Comparison of ENCODE assay signal across 8 cellular contexts in the genomic region with DNA sequence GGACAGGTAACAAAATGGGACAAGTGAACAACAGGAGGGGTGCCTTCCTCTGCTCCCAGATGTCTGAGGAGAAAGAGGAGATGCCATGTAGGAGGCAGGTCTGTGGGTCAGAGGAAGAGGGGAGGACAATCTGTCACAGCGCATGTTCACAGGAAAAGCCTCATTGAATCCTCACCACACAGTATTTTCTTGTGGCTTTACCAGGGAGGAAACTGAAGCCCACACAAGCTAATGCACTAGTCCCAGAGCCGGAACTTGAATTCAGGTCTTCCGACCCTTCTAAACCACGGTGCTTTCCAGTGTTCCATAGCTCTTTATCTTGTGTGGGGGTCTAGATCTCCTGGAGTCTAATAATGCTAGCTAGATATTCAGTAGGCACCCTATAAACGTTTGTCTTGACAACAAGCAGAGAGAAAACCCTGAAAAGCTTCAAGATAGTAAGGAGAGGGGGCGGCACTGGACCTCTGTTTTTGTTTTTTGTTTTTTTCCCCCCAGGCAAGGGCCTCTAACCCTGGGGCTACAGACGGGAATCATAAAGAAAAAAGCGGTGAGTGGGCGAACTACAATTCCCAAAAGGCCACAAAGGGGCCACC. TPM values are rescaled to one million over a fixed set of nuclear protein-coding genes. Genes with fewer than 3 reads are reported as not detected.
DNase-seq lines count a peak whose midpoint lies in the region; ATAC-seq and TF ChIP-seq lines count a peak whose summit lies in the region.

No MANE protein-coding gene starts in this region.

- H3K27ac Mint-ChIP-seq in activated naive CD4-positive, alpha-beta T cell treated with anti-CD3 and anti-CD28 coated beads, Interleukin-2, amount 50 U/mL, for 72 hours, result peak overlapping the region; percentile 97 to 99

- ATAC-seq in GM18909 (IDR thresholded peaks at IDR 0.05; ENCODE audit: poor library complexity, unreplicated experiment) (peak; percentile 11), HG02970 (IDR thresholded peaks at IDR 0.05; ENCODE audit: low FRiP score, unreplicated experiment) (no peak)
- peak; percentile 19 to 42 for ATAC-seq in activated naive CD4-positive, alpha-beta T cell treated with anti-CD3 and anti-CD28 coated beads, Interleukin-2, amount 50 U/mL, for 72 hours

- H3K27me3 ChIP-seq in HL-60 (ENCODE audit: insufficient read depth, poor library complexity, severe bottlenecking), result peaks cover 24% of the 10 kb centered on the region

- DNase-seq in HL-60 (ENCODE audit: low read depth in 1 of 2, low spot score in 1 of 2), result no peak
- no peak for DNase-seq in activated naive CD4-positive, alpha-beta T cell treated with anti-CD3 and anti-CD28 coated beads, Interleukin-2, amount 50 U/mL, for 72 hours (ENCODE audit: low spot score in 2 of 2)
- no peak for DNase-seq in lower leg skin (ENCODE audit: low spot score in 2 of 2)
- no peak for DNase-seq in head of caudate nucleus
- no peak for DNase-seq in midbrain (lab: John Stamatoyannopoulos, UW)
- DNase-seq in islet precursor cell, result no peak

- no peak for TF ChIP-seq POLR2A in lower leg skin (IDR thresholded peaks at IDR 0.05)

- intact Hi-C loops in lower leg skin (cut with DNase I; ENCODE audit: low total_unique reads), result no loop called here
- intact Hi-C loops in head of caudate nucleus (cut with DNase I), result loop anchor here (10.0 kb wide), 1 partner anchor 226 kb away; the partner anchor contains the start of genes GLI1 and INHBE

- H3K4me3 ChIP-seq in HL-60 (replicated peaks; ENCODE audit: insufficient read depth, low read length) (peak overlapping the region; percentile 75), lower leg skin (ENCODE audit: low read depth, poor library complexity, severe bottlenecking) (peak overlapping the region; percentile 49)

- peak overlapping the region; percentile 83 for H3K27ac ChIP-seq in HL-60 (replicated peaks)

- H3K9me3 Mint-ChIP-seq in activated naive CD4-positive, alpha-beta T cell treated with anti-CD3 and anti-CD28 coated beads, Interleukin-2, amount 50 U/mL, for 72 hours, result no peaks in the 10 kb centered on the region

- WGBS in lower leg skin, 2 donors, result 12 to 16% methylated on average over 9 of the region's 9 CpGs

- TF ChIP-seq CTCF in HL-60 (IDR thresholded peaks at IDR 0.05; ENCODE audit: insufficient read depth, low read length) (no peak), lower leg skin (IDR thresholded peaks at IDR 0.05) (no peak)

- H3K36me3 Mint-ChIP-seq in activated naive CD4-positive, alpha-beta T cell treated with anti-CD3 and anti-CD28 coated beads, Interleukin-2, amount 50 U/mL, for 72 hours, result peaks cover 45 to 47% of the 10 kb centered on the region in 2 donors

RNA-seq across cellular contexts. Expression of gene SHMT2, which starts 0.4 kb away (rescaled TPM):
- total RNA-seq in activated naive CD4-positive, alpha-beta T cell treated with anti-CD3 and anti-CD28 coated beads, Interleukin-2, amount 50 U/mL, for 72 hours, result 100 to 1,000 TPM; 360 to 376 TPM
- 10 to 100 TPM; 62.4 to 71.8 (median 67.4) TPM for total RNA-seq in lower leg skin

RNA-seq across cellular contexts. Expression of gene NXPH4, which starts 12.5 kb away (rescaled TPM):
- under 1 TPM; 0.11 to 0.54 TPM for total RNA-seq in activated naive CD4-positive, alpha-beta T cell treated with anti-CD3 and anti-CD28 coated beads, Interleukin-2, amount 50 U/mL, for 72 hours
- 10 to 100 TPM; 18.4 to 21.3 (median 19.9) TPM for total RNA-seq in lower leg skin

RNA-seq across cellular contexts. Expression of gene STAC3, which starts 21.9 kb away (rescaled TPM):
- total RNA-seq in activated naive CD4-positive, alpha-beta T cell treated with anti-CD3 and anti-CD28 coated beads, Interleukin-2, amount 50 U/mL, for 72 hours, result 1 to 10 TPM; 2.8 to 5.4 TPM
- total RNA-seq in lower leg skin, result 1 to 10 TPM in 2 of 4 donors, under 1 TPM in 2; 0.71 to 3.8 (median 1.5) TPM

Comparison
In these comparisons a context has a peak if more than half of its experiments do, and no peak if none do; other contexts are left out.
1. RNA of gene SHMT2, which starts 0.4 kb away (total RNA-seq): 360 to 376 TPM in activated naive CD4-positive, alpha-beta T cell treated with anti-CD3 and anti-CD28 coated beads, Interleukin-2, amount 50 U/mL, for 72 hours; 62.4 to 71.8 TPM in lower leg skin; every median in the first group is over 4 times any median in the second.
2. RNA of gene NXPH4, which starts 12.5 kb away (total RNA-seq): 18.4 to 21.3 TPM in lower leg skin; 0.11 to 0.54 TPM in activated naive CD4-positive, alpha-beta T cell treated with anti-CD3 and anti-CD28 coated beads, Interleukin-2, amount 50 U/mL, for 72 hours; every median in the first group is over 10 times any median in the second.